ENCODE assay signal across 10 cellular contexts in genomic region chr5:115575167-115576070, GRCh38. TPM values are rescaled to one million over a fixed set of nuclear protein-coding genes. Genes with fewer than 3 reads are reported as not detected.
DNase-seq lines count a peak whose midpoint lies in the region; ATAC-seq and TF ChIP-seq lines count a peak whose summit lies in the region.
"Had no signal": no experiment of that assay in that cellular context is flagged by ENCODE, and none has a peak within 500 bp of the region (broad histone marks: within the 10 kb centered on the region; RNA-seq: fewer than 3 reads in every experiment).

No MANE protein-coding gene starts in this region.

- in situ Hi-C loops in astrocyte of the spinal cord (cut with HindIII; ENCODE audit: low sequenced_read_pairs), result no loop called here

- no peak overlapping the region for H3K4me3 ChIP-seq in astrocyte of the spinal cord (ENCODE audit: low read depth, low read length)
- H3K4me3 ChIP-seq: dorsolateral prefrontal cortex, pancreas had no signal

- ATAC-seq in GM18519 (IDR thresholded peaks at IDR 0.05; ENCODE audit: low FRiP score, unreplicated experiment) (peak; percentile 23), HG02973 (IDR thresholded peaks at IDR 0.05; ENCODE audit: unreplicated experiment) (peak; percentile 37)

- no peak overlapping the region for H3K27ac ChIP-seq in caudate nucleus (ENCODE audit: low read depth, low read length)
- H3K27ac ChIP-seq: pancreas had no signal

- peak; percentile 81 for DNase-seq in astrocyte of the spinal cord (ENCODE audit: low read depth, low spot score)
- DNase-seq in pulmonary artery endothelial cell (ENCODE audit: low read depth, low spot score), result peak; percentile 86
- DNase-seq in NOMO-1 (lab: John Stamatoyannopoulos, UW; ENCODE audit: unreplicated experiment in 2 of 2), result no peak
- DNase-seq in GDM1 (lab: John Stamatoyannopoulos, UW), result no peak
- no peak for DNase-seq in activated CD4-positive, alpha-beta T cell treated with anti-CD3 and anti-CD28 coated beads, Interleukin-2, amount 50 U/mL, for 1 hour
- DNase-seq in caudate nucleus (lab: John Stamatoyannopoulos, UW), result no peak

- TF ChIP-seq CTCF in astrocyte of the spinal cord (IDR thresholded peaks at IDR 0.05; ENCODE audit: low read depth, low read length), result no peak

RNA-seq across cellular contexts. Expression of gene TICAM2, which starts 26.9 kb away (rescaled TPM):
- 1.1 and 2.1 TPM in 2 replicates for total RNA-seq in pulmonary artery endothelial cell

RNA-seq across cellular contexts. Expression of gene FEM1C, which starts 30.8 kb away (rescaled TPM):
- 20.1 and 26.8 TPM in 2 replicates for total RNA-seq in pulmonary artery endothelial cell

RNA-seq across cellular contexts. Expression of gene TMED7, which starts 50.4 kb away (rescaled TPM):
- total RNA-seq in pulmonary artery endothelial cell, result 109 and 250 TPM in 2 replicates

Comparison
In these comparisons a context has a peak if more than half of its experiments do, and no peak if none do; other contexts are left out.
1. DNase-seq: peak in astrocyte of the spinal cord (single experiment) and pulmonary artery endothelial cell (single experiment); none in NOMO-1 (0 of 2), GDM1 (single experiment), activated CD4-positive, alpha-beta T cell treated with anti-CD3 and anti-CD28 coated beads, Interleukin-2, amount 50 U/mL, for 1 hour (single experiment) and caudate nucleus (0 of 61).